ENCODE assay signal across 8 cellular contexts in the genomic region with DNA sequence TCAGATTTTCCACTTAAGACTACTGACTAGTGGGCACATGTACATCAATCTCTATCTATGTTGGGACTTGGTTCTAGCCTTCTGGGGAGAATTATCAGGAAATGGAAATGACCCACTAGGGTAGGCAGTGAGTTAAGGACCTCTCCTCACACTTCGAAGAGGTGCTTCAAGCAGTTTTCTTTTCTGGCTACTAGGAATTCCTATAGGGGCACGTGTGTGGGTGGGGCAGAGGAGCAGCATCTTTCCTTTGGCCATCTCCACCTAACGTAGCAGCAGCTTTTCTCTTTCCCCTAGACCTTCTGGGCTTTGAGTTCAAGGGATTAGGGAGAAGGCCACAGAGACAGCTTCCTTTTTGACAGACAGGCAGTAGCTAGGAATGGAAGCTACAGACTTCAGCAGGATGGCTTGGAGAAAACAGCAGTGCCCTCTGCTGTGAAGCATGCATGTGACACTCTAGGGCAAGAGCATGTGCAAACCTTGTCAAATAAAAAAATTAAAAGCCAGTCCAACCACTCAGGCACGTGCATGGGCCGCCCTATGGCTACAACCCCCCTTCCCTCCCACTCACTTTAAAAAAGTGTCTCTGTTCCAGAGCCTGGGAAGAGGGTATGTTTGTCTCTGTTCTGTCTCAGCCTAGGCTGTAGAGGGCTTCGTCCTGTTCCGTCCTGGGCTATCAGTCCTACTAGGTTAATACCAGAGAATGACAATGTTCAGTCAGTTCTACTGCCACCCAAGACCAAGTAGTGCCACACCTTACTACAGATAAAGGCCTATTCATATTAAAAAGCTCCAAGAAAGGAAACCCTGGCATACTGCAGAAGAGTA. TPM values are rescaled to one million over a fixed set of nuclear protein-coding genes. Genes with fewer than 3 reads are reported as not detected.
DNase-seq lines count a peak whose midpoint lies in the region; ATAC-seq and TF ChIP-seq lines count a peak whose summit lies in the region.

No MANE protein-coding gene starts in this region.

- dilution Hi-C loops in IMR-90 (cut with HindIII; ENCODE audit: low sequenced_read_pairs, unreplicated experiment) = no loop called here

- H3K4ac ChIP-seq in IMR-90 (ENCODE audit: low read depth, low read length) = no peak overlapping the region

- ATAC-seq in IMR-90 (ENCODE audit: low read depth) (peak; percentile 99), HG02642 (IDR thresholded peaks at IDR 0.05; ENCODE audit: poor library complexity, unreplicated experiment) (no peak), HG02885 (IDR thresholded peaks at IDR 0.05; ENCODE audit: poor library complexity, unreplicated experiment) (no peak)

- no peaks in the 10 kb centered on the region for H3K9me3 Mint-ChIP-seq in progenitor cell of endocrine pancreas (ENCODE audit: low read depth)

- no peaks in the 10 kb centered on the region for H3K27me3 ChIP-seq in IMR-90 (ENCODE audit: control insufficient read depth, insufficient read depth, low read length)
- no peaks in the 10 kb centered on the region for H3K27me3 ChIP-seq in SU-DHL-6 (ENCODE audit: low read length)

- peak; percentile 63 for DNase-seq in ELR (ENCODE audit: low read depth)
- peak; percentile 67 for DNase-seq in IMR-90
- DNase-seq in fibroblast of villous mesenchyme (ENCODE audit: low read depth) = peak; percentile 63
- peak; percentile 19 for DNase-seq in progenitor cell of endocrine pancreas (ENCODE audit: low spot score, unreplicated experiment)
- no peak for DNase-seq in posterior vena cava (ENCODE audit: low spot score)

- H2BK120ac ChIP-seq in IMR-90 (ENCODE audit: low read depth, low read length) = no peak overlapping the region

- H3K9ac ChIP-seq in IMR-90 (ENCODE audit: low read depth, low read length) = no peak overlapping the region
- no peak overlapping the region for H3K9ac ChIP-seq in SU-DHL-6 (ENCODE audit: low read length)

- H4K20me1 ChIP-seq in IMR-90 (ENCODE audit: insufficient read depth, low read length) (no peaks in the 10 kb centered on the region), SU-DHL-6 (ENCODE audit: low read depth, low read length) (no peaks in the 10 kb centered on the region)

- H2AK5ac ChIP-seq in IMR-90 (ENCODE audit: low read depth, low read length) = no peak overlapping the region

- H3K23ac ChIP-seq in IMR-90 (ENCODE audit: low read depth, low read length) = no peak overlapping the region

- POLR2A ChIA-PET in IMR-90 (lab: Charles Lee; ENCODE audit: unreplicated experiment) = no interaction called here

- peak overlapping the region; percentile 45 for H2AK9ac ChIP-seq in IMR-90 (replicated peaks; ENCODE audit: low read depth, low read length, poor library complexity)

- H3K27ac ChIP-seq in IMR-90 (ENCODE audit: insufficient read depth, low read length) (no peak overlapping the region), SU-DHL-6 (ENCODE audit: low read depth, low read length) (no peak overlapping the region)

- H4K91ac ChIP-seq in IMR-90 (ENCODE audit: insufficient read depth, low read depth, low read length) = no peak overlapping the region

- no peak overlapping the region for H4K5ac ChIP-seq in IMR-90 (ENCODE audit: low read depth, low read length)

- TF ChIP-seq CTCF in IMR-90 (conservative IDR thresholded peaks at IDR 0.05; ENCODE audit: low read depth, low read length) (peak; percentile 64), SU-DHL-6 (IDR thresholded peaks at IDR 0.05; ENCODE audit: insufficient read depth, low read length, poor library complexity, severe bottlenecking) (peak; percentile 29), fibroblast of villous mesenchyme (IDR thresholded peaks at IDR 0.05; ENCODE audit: insufficient read depth, low read depth, low read length) (peak; percentile 65), progenitor cell of endocrine pancreas (IDR thresholded peaks at IDR 0.05; ENCODE audit: unreplicated experiment) (peak; percentile 69)

- H3K36me3 ChIP-seq in IMR-90 (ENCODE audit: control insufficient read depth, insufficient read depth, low read length) (0 out of 2 replicates have a peak, but pooled peaks cover 2% of the 10 kb centered on the region), SU-DHL-6 (ENCODE audit: low read length) (no peaks in the 10 kb centered on the region)

- H2BK15ac ChIP-seq in IMR-90 (ENCODE audit: low read depth, low read length) = no peak overlapping the region

- H3K4me1 Mint-ChIP-seq in progenitor cell of endocrine pancreas (ENCODE audit: low read depth) = no peaks in the 10 kb centered on the region

- no peaks in the 10 kb centered on the region for H3K27me3 Mint-ChIP-seq in progenitor cell of endocrine pancreas

- in situ Hi-C loops in IMR-90 (cut with MboI; ENCODE audit: low sequenced_read_pairs) = no loop called here

- peak; percentile 67 for TF ChIP-seq RAD21 in IMR-90 (IDR thresholded peaks at IDR 0.05; ENCODE audit: low read length)

- no peaks in the 10 kb centered on the region for H3K79me2 ChIP-seq in SU-DHL-6 (ENCODE audit: insufficient read depth, low read length)

- no peaks in the 10 kb centered on the region for H3K79me1 ChIP-seq in IMR-90 (ENCODE audit: low read depth in 1 of 2, low read length in 2 of 2)

- H3K18ac ChIP-seq in IMR-90 (ENCODE audit: low read depth, low read length) = no peak overlapping the region

- no peak overlapping the region for H2BK20ac ChIP-seq in IMR-90 (ENCODE audit: low read depth, low read length)

- CTCF ChIA-PET in IMR-90 (lab: Yijun Ruan, JAX) = interaction anchor here (0.5 to 1.0 kb wide), 5 partner anchors 9 to 65 kb away, joined by 3 to 5 read pairs (median 3); partner anchors contain the start of gene GFRA3

- H4K8ac ChIP-seq in IMR-90 (ENCODE audit: low read depth in 2 of 2, low read length in 2 of 2) = no peak overlapping the region

- intact Hi-C loops in IMR-90 (cut with micrococcal nuclease) (loop anchor here (1.0 to 5.0 kb wide), 3 partner anchors 41 to 103 kb away; no protein-coding TSS in a partner anchor), posterior vena cava (cut with DNase I) (loop anchor here in 1 of 2 donors (5.0 kb wide), 1 partner anchor 61 kb away; no protein-coding TSS in a partner anchor)

- H3K4me1 ChIP-seq in IMR-90 (ENCODE audit: control insufficient read depth, insufficient read depth, low read length) = no peaks in the 10 kb centered on the region

- BruUV-seq in IMR-90 (replicated peaks; lab: Mats Ljungman, UMichigan) = no TSS peak

- no peaks in the 10 kb centered on the region for H3K36me3 Mint-ChIP-seq in progenitor cell of endocrine pancreas (ENCODE audit: insufficient read depth)

- WGBS in IMR-90 (ENCODE audit: extremely low coverage in 2 of 2, insufficient read length in 1 of 2), 2 experiments = no CpG with 5 or more reads among the region's 7 CpGs

- peak overlapping the region; percentile 40 for H2AFZ ChIP-seq in IMR-90 (replicated peaks; ENCODE audit: low read length, poor library complexity)
- peak overlapping the region; percentile 2 for H2AFZ ChIP-seq in SU-DHL-6 (ENCODE audit: low read depth, low read length, severe bottlenecking)

- H3K4me3 Mint-ChIP-seq in progenitor cell of endocrine pancreas (ENCODE audit: low read depth) = no peak overlapping the region

- peak overlapping the region; percentile 41 for H3K27ac Mint-ChIP-seq in progenitor cell of endocrine pancreas

- H3K4me2 ChIP-seq in IMR-90 (ENCODE audit: low read depth, low read length) (no peak overlapping the region), SU-DHL-6 (ENCODE audit: low read depth, low read length, poor library complexity, severe bottlenecking) (no peak overlapping the region)

- no peaks in the 10 kb centered on the region for H3K9me3 ChIP-seq in IMR-90 (ENCODE audit: control insufficient read depth, insufficient read depth, low read length)
- no peaks in the 10 kb centered on the region for H3K9me3 ChIP-seq in SU-DHL-6 (ENCODE audit: insufficient read depth, low read length)

- no peak overlapping the region for H3K4me3 ChIP-seq in IMR-90 (ENCODE audit: insufficient read depth, low read depth, low read length)
- H3K4me3 ChIP-seq in SU-DHL-6 (ENCODE audit: insufficient read depth, low read length, poor library complexity, severe bottlenecking) = no peak overlapping the region
- no peak overlapping the region for H3K4me3 ChIP-seq in fibroblast of villous mesenchyme (ENCODE audit: low read depth, low read length)

- H3K56ac ChIP-seq in IMR-90 (ENCODE audit: extremely low read depth, insufficient read depth, low read length) = no peak overlapping the region; the same call in 1 of the 2 replicates

- H3F3A ChIP-seq in SU-DHL-6 (ENCODE audit: insufficient read depth) = no peaks in the 10 kb centered on the region

- no peaks in the 10 kb centered on the region for H3K9me2 ChIP-seq in SU-DHL-6 (replicated peaks; ENCODE audit: insufficient read depth, low read length)

- H2BK5ac ChIP-seq in IMR-90 (ENCODE audit: low read depth, low read length, poor library complexity, severe bottlenecking) = no peak overlapping the region

- no peak overlapping the region for H3K14ac ChIP-seq in IMR-90 (replicated peaks; ENCODE audit: low read depth, low read length)

- H3K9me1 ChIP-seq in IMR-90 (ENCODE audit: insufficient read depth, low read length) = no peaks in the 10 kb centered on the region

- TF ChIP-seq POLR2A in IMR-90 (IDR thresholded peaks at IDR 0.05; ENCODE audit: low read depth, low read length) = no peak

RNA-seq across cellular contexts. Expression of gene GFRA3, which starts 8.7 kb away (rescaled TPM):
- total RNA-seq in IMR-90 (2012; rRNA removed) = not detected in 2 replicates
- not detected in 2 replicates for polyA plus RNA-seq in IMR-90 (2012; rRNA removed)
- not detected in 2 replicates for polyA plus RNA-seq in IMR-90 (2012; cell fraction: cytosol; rRNA removed)
- 0.08 TPM in 1 of 2 replicates, not detected in the other for polyA plus RNA-seq in IMR-90 (2012; cell fraction: nucleus; rRNA removed; ENCODE audit: low replicate concordance)
- total RNA-seq in fibroblast of villous mesenchyme = not detected in 2 replicates
- 22.9 and 24.4 TPM in 2 replicates for total RNA-seq in progenitor cell of endocrine pancreas
- under 1 TPM in 1 of 2 donors, not detected in 1; 0.43 TPM for total RNA-seq in posterior vena cava

RNA-seq across cellular contexts. Expression of gene CDC25C, which starts 48.5 kb away (rescaled TPM):
- total RNA-seq in IMR-90 (2012; rRNA removed) (7.5 and 8.2 TPM in 2 replicates), fibroblast of villous mesenchyme (4.8 and 6.9 TPM in 2 replicates), progenitor cell of endocrine pancreas (10.6 and 11.5 TPM in 2 replicates), posterior vena cava (not detected)
- 6.9 and 7.3 TPM in 2 replicates for polyA plus RNA-seq in IMR-90 (2012; rRNA removed)
- polyA plus RNA-seq in IMR-90 (2012; cell fraction: cytosol; rRNA removed) = 1.3 and 4.8 TPM in 2 replicates
- 1.7 and 3.6 TPM in 2 replicates for polyA plus RNA-seq in IMR-90 (2012; cell fraction: nucleus; rRNA removed; ENCODE audit: low replicate concordance)

RNA-seq across cellular contexts. Expression of gene FAM53C, which starts 54.9 kb away (rescaled TPM):
- 21.5 and 23.1 TPM in 2 replicates for total RNA-seq in IMR-90 (2012; rRNA removed)
- 25.6 and 27.5 TPM in 2 replicates for polyA plus RNA-seq in IMR-90 (2012; rRNA removed)
- 11.1 and 15.5 TPM in 2 replicates for polyA plus RNA-seq in IMR-90 (2012; cell fraction: cytosol; rRNA removed)
- polyA plus RNA-seq in IMR-90 (2012; cell fraction: nucleus; rRNA removed; ENCODE audit: low replicate concordance) = 28.5 and 38.9 TPM in 2 replicates
- total RNA-seq in fibroblast of villous mesenchyme = 34.1 and 46.6 TPM in 2 replicates
- total RNA-seq in progenitor cell of endocrine pancreas = 56.6 TPM in 2 replicates
- total RNA-seq in posterior vena cava = 10 to 100 TPM; 18.7 to 20.7 TPM

Comparison
In these comparisons a context has a peak if more than half of its experiments do, and no peak if none do; other contexts are left out.
1. RNA of gene GFRA3, which starts 8.7 kb away (total RNA-seq): 22.9 to 24.4 TPM in progenitor cell of endocrine pancreas; 0.43 TPM in posterior vena cava, not detected in IMR-90 and not detected in fibroblast of villous mesenchyme; every median in the first group is over 10 times any median in the second.
2. Peak in every context shown above with its lines, with median percentiles within 50 percentile points of each other: CTCF ChIP-seq.